Comparison of ENCODE assay signal across 9 cellular contexts in the genomic region with DNA sequence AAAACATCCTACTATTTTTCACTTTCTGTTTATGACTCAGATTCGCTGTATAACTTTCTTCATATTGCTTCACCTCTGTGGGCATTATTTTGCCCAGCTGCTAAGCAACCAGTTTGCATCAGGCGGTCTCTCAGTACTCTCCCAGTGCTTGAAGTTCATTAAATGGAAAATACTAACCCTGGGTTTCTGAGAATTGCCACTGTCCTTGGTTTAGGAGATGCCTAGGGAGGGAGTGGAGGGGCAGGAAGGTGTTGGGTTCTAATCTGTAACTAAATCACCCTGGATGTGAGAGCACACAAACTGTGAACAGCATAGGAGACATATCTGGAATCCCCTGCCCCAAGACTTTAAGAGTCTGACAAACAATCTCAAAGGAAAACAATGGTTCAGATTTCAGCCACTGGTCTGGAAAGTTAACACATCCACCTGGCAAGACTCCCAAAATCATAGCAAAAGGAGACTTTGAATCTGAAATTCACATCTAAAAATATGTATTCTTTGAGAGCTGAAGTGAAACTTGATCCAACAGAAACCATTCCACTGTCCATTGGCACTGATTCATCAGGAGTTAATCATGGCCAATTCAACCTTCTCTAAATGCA.
DNase-seq lines count a peak whose midpoint lies in the region; ATAC-seq and TF ChIP-seq lines count a peak whose summit lies in the region.
"Had no signal": no experiment of that assay in that cellular context is flagged by ENCODE, and none has a peak within 500 bp of the region (broad histone marks: within the 10 kb centered on the region; RNA-seq: fewer than 3 reads in every experiment).

No MANE protein-coding gene starts in this region.

- H3K27me3 Mint-ChIP-seq in activated T-helper 17 cell treated with anti-CD3 and anti-CD28 coated beads, Interleukin-2, amount 50 U/mL, for 72 hours: peaks cover 6% of the 10 kb centered on the region

- peak; percentile 73 for ATAC-seq in activated T-helper 17 cell treated with anti-CD3 and anti-CD28 coated beads, Interleukin-2, amount 50 U/mL, for 72 hours (replicated peaks)
- no peak for ATAC-seq in HG02885 (IDR thresholded peaks at IDR 0.05; ENCODE audit: poor library complexity, unreplicated experiment)
- ATAC-seq: WTC11 had no signal

- peak overlapping the region; percentile 26 for H3K4me3 Mint-ChIP-seq in activated T-helper 17 cell treated with anti-CD3 and anti-CD28 coated beads, Interleukin-2, amount 50 U/mL, for 72 hours
- H3K4me3 Mint-ChIP-seq: WTC11 had no signal

- TF ChIP-seq EP300 in stomach (IDR thresholded peaks at IDR 0.05): no peak

- WGBS in stomach, 5 donors: 65 to 87% (median 72%) methylated on average over 2 of the region's 2 CpGs

- H3K4me1 Mint-ChIP-seq in activated T-helper 17 cell treated with anti-CD3 and anti-CD28 coated beads, Interleukin-2, amount 50 U/mL, for 72 hours: no peaks in the 10 kb centered on the region
- H3K4me1 Mint-ChIP-seq: WTC11 had no signal

- no peaks in the 10 kb centered on the region for H3K9me3 ChIP-seq in left ventricle myocardium inferior (replicated peaks)
- no peaks in the 10 kb centered on the region for H3K9me3 ChIP-seq in stomach

- intact Hi-C loops in left ventricle myocardium inferior (cut with micrococcal nuclease): loop anchor here (10.0 kb wide), 1 partner anchor 152 kb away; no protein-coding TSS in a partner anchor
- intact Hi-C loops in stomach (cut with DNase I; ENCODE audit: low total_unique reads): no loop called here

- TF ChIP-seq POLR2A in stomach (IDR thresholded peaks at IDR 0.05): no peak

- H3K9me3 Mint-ChIP-seq in activated T-helper 17 cell treated with anti-CD3 and anti-CD28 coated beads, Interleukin-2, amount 50 U/mL, for 72 hours: no peaks in the 10 kb centered on the region
- H3K9me3 Mint-ChIP-seq: WTC11 had no signal

- peak; percentile 6 for DNase-seq in NCI-H748 (lab: John Stamatoyannopoulos, UW; ENCODE audit: unreplicated experiment)
- DNase-seq in NCI-H748 treated with DMSO at 0.1 percent for 48 hours (lab: John Stamatoyannopoulos, UW): no peak
- DNase-seq in left ventricle myocardium inferior: no peak
- DNase-seq in stomach: no peak
- no peak for DNase-seq in activated gamma-delta T cell (lab: John Stamatoyannopoulos, UW)
- DNase-seq in Kasumi-1 (lab: John Stamatoyannopoulos, UW): no peak

- H3K4me3 ChIP-seq in left ventricle myocardium inferior (no peak overlapping the region), stomach (no peak overlapping the region)

- peak overlapping the region; percentile 54 for H3K27ac ChIP-seq in left ventricle myocardium inferior (replicated peaks)
- peak overlapping the region in 3 of 5 donors; percentile 2 to 56 (median 42) for H3K27ac ChIP-seq in stomach

- H3K36me3 Mint-ChIP-seq in activated T-helper 17 cell treated with anti-CD3 and anti-CD28 coated beads, Interleukin-2, amount 50 U/mL, for 72 hours (ENCODE audit: low read depth): no peaks in the 10 kb centered on the region
- H3K36me3 Mint-ChIP-seq: WTC11 had no signal

- H3K36me3 ChIP-seq in left ventricle myocardium inferior (no peaks in the 10 kb centered on the region), stomach (no peaks in the 10 kb centered on the region)

- H3K27me3 ChIP-seq in left ventricle myocardium inferior (ENCODE audit: low read depth): no peaks in the 10 kb centered on the region
- H3K27me3 ChIP-seq in stomach: no peaks in the 10 kb centered on the region

- TF ChIP-seq CTCF in left ventricle myocardium inferior (IDR thresholded peaks at IDR 0.05; ENCODE audit: borderline replicate concordance) (no peak), stomach (IDR thresholded peaks at IDR 0.05) (no peak)

- H3K4me1 ChIP-seq in left ventricle myocardium inferior (peaks cover 52% of the 10 kb centered on the region), stomach (peaks cover 0 to 41% (median 21%) of the 10 kb centered on the region in 4 donors)

- H3K27ac Mint-ChIP-seq in activated T-helper 17 cell treated with anti-CD3 and anti-CD28 coated beads, Interleukin-2, amount 50 U/mL, for 72 hours: peak overlapping the region; percentile 49
- H3K27ac Mint-ChIP-seq: WTC11 had no signal
